In the genomic region with DNA sequence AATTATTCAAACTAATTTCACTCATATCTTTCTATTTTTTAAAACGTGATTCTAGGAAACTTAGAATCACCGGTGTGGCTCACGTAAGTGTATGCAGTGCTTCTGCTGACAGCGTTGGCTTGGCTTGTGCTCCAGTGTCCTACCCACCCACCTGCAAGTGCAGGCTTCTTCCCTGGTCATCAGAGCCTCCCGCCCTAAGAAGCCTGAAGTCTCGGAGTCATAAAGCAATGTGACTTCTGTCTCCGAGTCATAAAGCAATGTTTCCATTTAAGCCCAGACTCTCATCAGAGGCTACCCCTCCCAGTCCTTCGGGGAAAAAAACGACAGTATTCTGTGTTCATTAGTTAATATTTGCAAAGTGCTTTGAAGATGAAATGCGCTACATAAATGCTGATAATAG, we compare ENCODE assay signal across 23 cellular contexts.
A peak's percentile ranks its signal among the peaks of the same experiment; 100 is the strongest.
DNase-seq lines count a peak whose midpoint lies in the region; ATAC-seq, FAIRE-seq and TF ChIP-seq lines count a peak whose summit lies in the region.
"Had no signal": no experiment of that assay in that cellular context is flagged by ENCODE, and none has a peak within 500 bp of the region (broad histone marks: within the 10 kb centered on the region; RNA-seq: fewer than 3 reads in every experiment).

No MANE protein-coding gene starts in this region.

- H3K4me3 ChIP-seq in GM23338: no peak overlapping the region
- no peak overlapping the region for H3K4me3 ChIP-seq in small intestine (ENCODE audit: low read depth in 1 of 2, low read length in 2 of 2)
- no peak overlapping the region for H3K4me3 ChIP-seq in esophagus squamous epithelium
- H3K4me3 ChIP-seq: BLaER1 had no signal

- 16 to 60% (median 30%) methylated on average over 10 of the region's 10 CpGs for WGBS in small intestine, 3 donors
- WGBS in esophagus squamous epithelium, 2 donors: 82 to 83% methylated on average over 10 of the region's 10 CpGs

- no peak overlapping the region for H3K27ac ChIP-seq in GM23338 (ENCODE audit: low read depth)
- no peak overlapping the region for H3K27ac ChIP-seq in small intestine (ENCODE audit: low read depth in 1 of 2, low read length in 1 of 2)
- H3K27ac ChIP-seq in esophagus squamous epithelium: no peak overlapping the region
- H3K27ac ChIP-seq: BLaER1 had no signal

- DNase-seq in GM23338 (ENCODE audit: low spot score) (no peak), left kidney (ENCODE audit: low read depth, low spot score) (peak; percentile 62), small intestine (peak; percentile 6), NCI-H2227 treated with DMSO at 0.1 percent for 48 hours (lab: John Stamatoyannopoulos, UW) (no peak), esophagus squamous epithelium (lab: John Stamatoyannopoulos, UW) (no peak)
- DNase-seq: 8988T; ACHN; BE2C; C1 segment of cervical spinal cord; Calu3; CD4-positive, alpha-beta memory T cell; CD4-positive, CD25-positive, alpha-beta regulatory T cell; CD8-positive, alpha-beta memory T cell; COR-L47; DMS79 treated with DMSO at 0.1 percent for 48 hours; GF-D8 had no signal

- TF ChIP-seq CTCF in GM23338 (conservative IDR thresholded peaks at IDR 0.05; ENCODE audit: low read depth in 2 of 2) (no peak), esophagus squamous epithelium (IDR thresholded peaks at IDR 0.05) (no peak)

- 0 out of 2 replicates have a peak, but pooled peaks cover 2% of the 10 kb centered on the region for H3K36me3 ChIP-seq in GM23338 (ENCODE audit: insufficient read depth)
- H3K36me3 ChIP-seq in small intestine (ENCODE audit: control insufficient read depth in 2 of 2, insufficient read depth in 2 of 2, low read length in 2 of 2): no peaks in the 10 kb centered on the region
- H3K36me3 ChIP-seq in esophagus squamous epithelium: no peaks in the 10 kb centered on the region
- H3K36me3 ChIP-seq: BE2C, BLaER1 had no signal

- no peak overlapping the region for H2AFZ ChIP-seq in GM23338

- H4K20me1 ChIP-seq in GM23338 (replicated peaks; ENCODE audit: insufficient read depth): no peaks in the 10 kb centered on the region
- H4K20me1 ChIP-seq: BLaER1 had no signal

- H3K4me1 Mint-ChIP-seq in GM23338: peaks cover 47% of the 10 kb centered on the region
- H3K4me1 Mint-ChIP-seq: CD4-positive, alpha-beta memory T cell; CD4-positive, CD25-positive, alpha-beta regulatory T cell; CD8-positive, alpha-beta memory T cell had no signal

- no peaks in the 10 kb centered on the region for H3K27me3 Mint-ChIP-seq in GM23338 (ENCODE audit: insufficient read depth, low read depth, poor library complexity)

- no peak for FAIRE-seq in small intestine (lab: Jason Lieb, UNC)
- FAIRE-seq: A204.1, D721Med, G401.6, GM12891 had no signal

- intact Hi-C loops in esophagus squamous epithelium (cut with DNase I): no loop called here

- H3K27ac Mint-ChIP-seq in GM23338: no peak overlapping the region
- H3K27ac Mint-ChIP-seq: CD4-positive, alpha-beta memory T cell; CD4-positive, CD25-positive, alpha-beta regulatory T cell; CD8-positive, alpha-beta memory T cell had no signal

- H3K9me3 ChIP-seq in small intestine (ENCODE audit: control insufficient read depth, low read depth) (no peaks in the 10 kb centered on the region), esophagus squamous epithelium (no peaks in the 10 kb centered on the region)
- H3K9me3 ChIP-seq: BE2C, BLaER1 had no signal

- no peaks in the 10 kb centered on the region for H3F3A ChIP-seq in GM23338 (replicated peaks; ENCODE audit: low read depth)

- no peaks in the 10 kb centered on the region for H3K27me3 ChIP-seq in GM23338 (ENCODE audit: insufficient read depth)
- no peaks in the 10 kb centered on the region for H3K27me3 ChIP-seq in small intestine (ENCODE audit: control insufficient read depth in 2 of 2, insufficient read depth in 2 of 2, low read length in 2 of 2)
- no peaks in the 10 kb centered on the region for H3K27me3 ChIP-seq in esophagus squamous epithelium
- H3K27me3 ChIP-seq: BLaER1 had no signal

- H3K4me3 Mint-ChIP-seq in GM23338: no peak overlapping the region
- H3K4me3 Mint-ChIP-seq: CD4-positive, alpha-beta memory T cell; CD4-positive, CD25-positive, alpha-beta regulatory T cell; CD8-positive, alpha-beta memory T cell had no signal

- TF ChIP-seq POLR2A in esophagus squamous epithelium (IDR thresholded peaks at IDR 0.05): no peak

- peaks cover 4% of the 10 kb centered on the region; the same call in 1 of the 3 replicates for H3K36me3 Mint-ChIP-seq in GM23338 (ENCODE audit: low read depth)
- H3K36me3 Mint-ChIP-seq: CD14-positive monocyte; CD4-positive, alpha-beta memory T cell; CD4-positive, CD25-positive, alpha-beta regulatory T cell; CD8-positive, alpha-beta memory T cell had no signal

- 0 out of 2 replicates have a peak, but pooled peaks cover 6% of the 10 kb centered on the region for H3K9me2 ChIP-seq in GM23338 (ENCODE audit: insufficient read depth)

- no peaks in the 10 kb centered on the region for H3K79me2 ChIP-seq in GM23338 (replicated peaks; ENCODE audit: insufficient read depth)

- ATAC-seq in GM23338 (no peak), GM18861 (IDR thresholded peaks at IDR 0.05; ENCODE audit: unreplicated experiment) (no peak)

- H3K4me2 ChIP-seq in GM23338: 0 out of 2 replicates have a peak overlapping the region, but pooled peaks have one; percentile 58
- H3K4me2 ChIP-seq: BLaER1 had no signal

- H3K9me3 Mint-ChIP-seq in GM23338: peaks cover 5% of the 10 kb centered on the region

- H3K4me1 ChIP-seq in GM23338 (ENCODE audit: insufficient read depth) (peaks cover 51% of the 10 kb centered on the region), small intestine (ENCODE audit: control insufficient read depth in 2 of 2, insufficient read depth in 1 of 2, low read depth in 1 of 2, low read length in 1 of 2) (no peaks in the 10 kb centered on the region), esophagus squamous epithelium (no peaks in the 10 kb centered on the region)
- H3K4me1 ChIP-seq: BE2C, BLaER1 had no signal

TF ChIP-seq in GM23338, 12 proteins besides CTCF, POLR2A, EP300 and RAD21 (continues in another document):
- TF ChIP-seq CREB1 (CRISPR knock-in tag; IDR thresholded peaks at IDR 0.05; ENCODE audit: low read depth): no peak
- TF ChIP-seq, protein P1, sequence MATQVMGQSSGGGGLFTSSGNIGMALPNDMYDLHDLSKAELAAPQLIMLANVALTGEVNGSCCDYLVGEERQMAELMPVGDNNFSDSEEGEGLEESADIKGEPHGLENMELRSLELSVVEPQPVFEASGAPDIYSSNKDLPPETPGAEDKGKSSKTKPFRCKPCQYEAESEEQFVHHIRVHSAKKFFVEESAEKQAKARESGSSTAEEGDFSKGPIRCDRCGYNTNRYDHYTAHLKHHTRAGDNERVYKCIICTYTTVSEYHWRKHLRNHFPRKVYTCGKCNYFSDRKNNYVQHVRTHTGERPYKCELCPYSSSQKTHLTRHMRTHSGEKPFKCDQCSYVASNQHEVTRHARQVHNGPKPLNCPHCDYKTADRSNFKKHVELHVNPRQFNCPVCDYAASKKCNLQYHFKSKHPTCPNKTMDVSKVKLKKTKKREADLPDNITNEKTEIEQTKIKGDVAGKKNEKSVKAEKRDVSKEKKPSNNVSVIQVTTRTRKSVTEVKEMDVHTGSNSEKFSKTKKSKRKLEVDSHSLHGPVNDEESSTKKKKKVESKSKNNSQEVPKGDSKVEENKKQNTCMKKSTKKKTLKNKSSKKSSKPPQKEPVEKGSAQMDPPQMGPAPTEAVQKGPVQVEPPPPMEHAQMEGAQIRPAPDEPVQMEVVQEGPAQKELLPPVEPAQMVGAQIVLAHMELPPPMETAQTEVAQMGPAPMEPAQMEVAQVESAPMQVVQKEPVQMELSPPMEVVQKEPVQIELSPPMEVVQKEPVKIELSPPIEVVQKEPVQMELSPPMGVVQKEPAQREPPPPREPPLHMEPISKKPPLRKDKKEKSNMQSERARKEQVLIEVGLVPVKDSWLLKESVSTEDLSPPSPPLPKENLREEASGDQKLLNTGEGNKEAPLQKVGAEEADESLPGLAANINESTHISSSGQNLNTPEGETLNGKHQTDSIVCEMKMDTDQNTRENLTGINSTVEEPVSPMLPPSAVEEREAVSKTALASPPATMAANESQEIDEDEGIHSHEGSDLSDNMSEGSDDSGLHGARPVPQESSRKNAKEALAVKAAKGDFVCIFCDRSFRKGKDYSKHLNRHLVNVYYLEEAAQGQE (IDR thresholded peaks at IDR 0.05; ENCODE audit: unreplicated experiment): no peak
- TF ChIP-seq STAT1 (IDR thresholded peaks at IDR 0.05; ENCODE audit: unreplicated experiment): no peak

Comparison
In these comparisons a context has a peak if more than half of its experiments do, and no peak if none do; other contexts are left out.
1. DNase-seq: peak in left kidney (single experiment) and small intestine (single experiment); none in GM23338 (single experiment), NCI-H2227 treated with DMSO at 0.1 percent for 48 hours (single experiment) and esophagus squamous epithelium (single experiment).